Comparison of ENCODE assay signal across 10 cellular contexts in the genomic region with DNA sequence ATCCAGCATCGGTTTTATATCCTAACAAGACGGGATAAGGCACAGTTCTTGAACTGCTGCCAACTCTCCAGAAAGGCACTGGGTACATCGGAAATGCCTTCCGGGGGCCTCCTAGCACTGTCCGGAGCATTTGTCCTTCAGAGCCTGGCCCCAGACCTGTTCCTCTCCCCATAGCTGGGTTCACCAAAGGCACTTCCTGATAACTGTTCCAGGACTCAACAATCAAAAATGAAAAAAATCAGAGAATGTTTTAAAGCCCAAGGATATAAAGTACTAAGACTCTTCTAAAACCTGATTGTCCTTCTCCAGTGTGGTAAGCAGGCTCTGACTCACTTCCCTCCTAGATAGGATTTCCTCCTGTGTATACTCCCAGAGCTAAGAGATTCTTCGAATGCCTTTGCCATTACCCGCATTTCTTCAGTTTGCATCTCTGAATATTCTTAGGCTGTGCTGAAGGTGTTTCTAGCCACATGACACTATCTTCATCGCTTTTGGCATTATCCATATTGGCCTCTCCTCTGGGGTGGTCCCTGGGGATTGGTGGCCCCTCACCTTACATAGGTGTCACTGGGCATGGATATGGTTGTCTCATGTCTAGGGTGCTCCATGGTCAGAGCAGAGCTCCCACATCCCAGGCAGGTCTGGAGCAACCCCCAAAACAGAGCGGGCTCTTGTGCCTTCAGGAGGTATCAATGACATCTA.
DNase-seq lines count a peak whose midpoint lies in the region; ATAC-seq and TF ChIP-seq lines count a peak whose summit lies in the region.
"Had no signal": no experiment of that assay in that cellular context is flagged by ENCODE, and none has a peak within 500 bp of the region (broad histone marks: within the 10 kb centered on the region; RNA-seq: fewer than 3 reads in every experiment).

No MANE protein-coding gene starts in this region.

- peaks cover 19% of the 10 kb centered on the region for H3F3A ChIP-seq in SK-N-SH (replicated peaks; ENCODE audit: insufficient read depth)

- no peaks in the 10 kb centered on the region for H3K36me3 ChIP-seq in SK-N-SH (replicated peaks in 1 of 2; ENCODE audit: control insufficient read depth in 1 of 2, insufficient read depth in 2 of 2, low read length in 1 of 2)

- no peaks in the 10 kb centered on the region for H3K79me2 ChIP-seq in SK-N-SH (ENCODE audit: insufficient read depth)

- CTCF ChIA-PET in SK-N-SH (lab: Yijun Ruan, JAX): interaction anchor here (1.4 kb wide), 1 partner anchor 32 kb away, joined by 3 read pairs; no protein-coding TSS in a partner anchor

- H3K27ac ChIP-seq in SK-N-SH (ENCODE audit: low read depth in 2 of 2, low read length in 1 of 2): peak overlapping the region; percentile 91 to 95

- no peaks in the 10 kb centered on the region for H3K9me3 ChIP-seq in SK-N-SH

- ATAC-seq in GM18517 (IDR thresholded peaks at IDR 0.05; ENCODE audit: unreplicated experiment) (no peak), HG02870 (IDR thresholded peaks at IDR 0.05; ENCODE audit: unreplicated experiment) (no peak)

- POLR2A ChIA-PET in SK-N-SH (lab: Yijun Ruan, JAX): no interaction called here

- no peak for TF ChIP-seq CTCF in SK-N-SH (IDR thresholded peaks at IDR 0.05)

- peak overlapping the region; percentile 10 to 28; a peak in 3 of 4 replicates for H3K4me3 ChIP-seq in SK-N-SH (ENCODE audit: low read depth in 2 of 2, low read length in 1 of 2)

- H3K27me3 ChIP-seq in SK-N-SH (ENCODE audit: insufficient read depth): no peaks in the 10 kb centered on the region

- peak overlapping the region; percentile 65 for H3K9ac ChIP-seq in SK-N-SH

- DNase-seq in GOT3 (lab: John Stamatoyannopoulos, UW) (peak; percentile 83), SK-N-SH (no peak), foreskin melanocyte (peak; percentile 84), renal cortical epithelial cell (ENCODE audit: low read depth) (peak; percentile 99), midbrain (lab: John Stamatoyannopoulos, UW) (no peak), NCI-H345 treated with DMSO at 0.1 percent for 48 hours (lab: John Stamatoyannopoulos, UW; ENCODE audit: unreplicated experiment) (no peak)
- DNase-seq: activated CD4-positive, alpha-beta memory T cell treated with anti-CD3 and anti-CD28 coated beads for 36 hours; immature natural killer cell had no signal

- H4K20me1 ChIP-seq in SK-N-SH (ENCODE audit: insufficient read depth): no peaks in the 10 kb centered on the region

- no peak overlapping the region for H2AFZ ChIP-seq in SK-N-SH (ENCODE audit: low read depth)

- 16% methylated on average over 9 of the region's 9 CpGs for WGBS in SK-N-SH (ENCODE audit: low lambda C conversion rate)

- no peaks in the 10 kb centered on the region for H3K9me2 ChIP-seq in SK-N-SH

- H3K4me2 ChIP-seq in SK-N-SH: peak overlapping the region; percentile 69

- peak; percentile 2; the same call in 1 of the 2 replicates for TF ChIP-seq RAD21 in SK-N-SH (IDR thresholded peaks at IDR 0.05; ENCODE audit: low read length)

- peak in 1 of 2 experiments; percentile 96; a peak in 2 of 4 replicates for TF ChIP-seq EP300 in SK-N-SH (IDR thresholded peaks at IDR 0.05; ENCODE audit: borderline replicate concordance in 1 of 2, low read depth in 1 of 2, low read length in 1 of 2)

- H3K4me1 ChIP-seq in SK-N-SH (ENCODE audit: control insufficient read depth in 1 of 2, insufficient read depth in 2 of 2, low read depth in 1 of 2, low read length in 1 of 2): peaks cover 6 to 24% of the 10 kb centered on the region in 2 experiments

TF ChIP-seq in SK-N-SH, 30 proteins besides CTCF, POLR2A, EP300 and RAD21:
- TF ChIP-seq FOXM1 (IDR thresholded peaks at IDR 0.05; ENCODE audit: low read depth) (peak; percentile 80; the same call in 1 of the 2 replicates), RCOR1 (IDR thresholded peaks at IDR 0.05; ENCODE audit: low read length) (no peak), GATA2 (CRISPR knock-in tag; IDR thresholded peaks at IDR 0.05) (no peak), MEF2A (IDR thresholded peaks at IDR 0.05; ENCODE audit: borderline replicate concordance, low read depth) (peak; percentile 72; the same call in 1 of the 2 replicates), IRF3 (IDR thresholded peaks at IDR 0.05; ENCODE audit: low read depth, low read length) (no peak), SIN3A (IDR thresholded peaks at IDR 0.05; ENCODE audit: borderline replicate concordance, low read depth, low read length) (peak; percentile 56; the same call in 1 of the 2 replicates), TEAD4 (IDR thresholded peaks at IDR 0.05; ENCODE audit: borderline replicate concordance, insufficient read depth) (peak; percentile 98), JUND (IDR thresholded peaks at IDR 0.05) (peak; percentile 96), NFIC (IDR thresholded peaks at IDR 0.05; ENCODE audit: borderline replicate concordance) (peak; percentile 82), MXI1 (IDR thresholded peaks at IDR 0.05; ENCODE audit: low read depth, low read length) (no peak), ELF1 (IDR thresholded peaks at IDR 0.05) (peak; percentile 82; the same call in 1 of the 2 replicates), RXRA (IDR thresholded peaks at IDR 0.05; ENCODE audit: borderline replicate concordance, low read depth) (peak; percentile 82; the same call in 1 of the 2 replicates), POLR2AphosphoS5 (IDR thresholded peaks at IDR 0.05; ENCODE audit: low read depth, low read length) (peak; percentile 66), TCF12 (IDR thresholded peaks at IDR 0.05) (peak; percentile 91), RFX5 (IDR thresholded peaks at IDR 0.05; ENCODE audit: low read length) (no peak), USF2 (IDR thresholded peaks at IDR 0.05; ENCODE audit: borderline replicate concordance, low read depth, low read length) (no peak), NRF1 (IDR thresholded peaks at IDR 0.05; ENCODE audit: low read depth, low read length) (no peak), FOSL2 (IDR thresholded peaks at IDR 0.05; ENCODE audit: borderline replicate concordance, low read depth) (peak; percentile 92), CHD2 (IDR thresholded peaks at IDR 0.05; ENCODE audit: low read length, partially characterized antibody) (no peak), MAX (IDR thresholded peaks at IDR 0.05; ENCODE audit: low read depth) (peak; percentile 77)
- TF ChIP-seq, protein P1, sequence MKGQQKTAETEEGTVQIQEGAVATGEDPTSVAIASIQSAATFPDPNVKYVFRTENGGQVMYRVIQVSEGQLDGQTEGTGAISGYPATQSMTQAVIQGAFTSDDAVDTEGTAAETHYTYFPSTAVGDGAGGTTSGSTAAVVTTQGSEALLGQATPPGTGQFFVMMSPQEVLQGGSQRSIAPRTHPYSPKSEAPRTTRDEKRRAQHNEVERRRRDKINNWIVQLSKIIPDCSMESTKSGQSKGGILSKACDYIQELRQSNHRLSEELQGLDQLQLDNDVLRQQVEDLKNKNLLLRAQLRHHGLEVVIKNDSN (IDR thresholded peaks at IDR 0.05; ENCODE audit: borderline replicate concordance, low read depth): peak; percentile 40
- TF ChIP-seq, protein P2, sequence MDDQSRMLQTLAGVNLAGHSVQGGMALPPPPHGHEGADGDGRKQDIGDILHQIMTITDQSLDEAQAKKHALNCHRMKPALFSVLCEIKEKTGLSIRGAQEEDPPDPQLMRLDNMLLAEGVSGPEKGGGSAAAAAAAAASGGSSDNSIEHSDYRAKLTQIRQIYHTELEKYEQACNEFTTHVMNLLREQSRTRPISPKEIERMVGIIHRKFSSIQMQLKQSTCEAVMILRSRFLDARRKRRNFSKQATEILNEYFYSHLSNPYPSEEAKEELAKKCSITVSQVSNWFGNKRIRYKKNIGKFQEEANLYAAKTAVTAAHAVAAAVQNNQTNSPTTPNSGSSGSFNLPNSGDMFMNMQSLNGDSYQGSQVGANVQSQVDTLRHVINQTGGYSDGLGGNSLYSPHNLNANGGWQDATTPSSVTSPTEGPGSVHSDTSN (IDR thresholded peaks at IDR 0.05): 0 out of 2 replicates have a peak, but pooled peaks have one; percentile 63
- TF ChIP-seq, protein P3, sequence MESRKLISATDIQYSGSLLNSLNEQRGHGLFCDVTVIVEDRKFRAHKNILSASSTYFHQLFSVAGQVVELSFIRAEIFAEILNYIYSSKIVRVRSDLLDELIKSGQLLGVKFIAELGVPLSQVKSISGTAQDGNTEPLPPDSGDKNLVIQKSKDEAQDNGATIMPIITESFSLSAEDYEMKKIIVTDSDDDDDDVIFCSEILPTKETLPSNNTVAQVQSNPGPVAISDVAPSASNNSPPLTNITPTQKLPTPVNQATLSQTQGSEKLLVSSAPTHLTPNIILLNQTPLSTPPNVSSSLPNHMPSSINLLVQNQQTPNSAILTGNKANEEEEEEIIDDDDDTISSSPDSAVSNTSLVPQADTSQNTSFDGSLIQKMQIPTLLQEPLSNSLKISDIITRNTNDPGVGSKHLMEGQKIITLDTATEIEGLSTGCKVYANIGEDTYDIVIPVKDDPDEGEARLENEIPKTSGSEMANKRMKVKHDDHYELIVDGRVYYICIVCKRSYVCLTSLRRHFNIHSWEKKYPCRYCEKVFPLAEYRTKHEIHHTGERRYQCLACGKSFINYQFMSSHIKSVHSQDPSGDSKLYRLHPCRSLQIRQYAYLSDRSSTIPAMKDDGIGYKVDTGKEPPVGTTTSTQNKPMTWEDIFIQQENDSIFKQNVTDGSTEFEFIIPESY (IDR thresholded peaks at IDR 0.05; ENCODE audit: borderline replicate concordance, low read depth): peak; percentile 78; the same call in 1 of the 2 replicates

Comparison
In these comparisons a context has a peak if more than half of its experiments do, and no peak if none do; other contexts are left out.
1. DNase-seq: peak in GOT3 (single experiment), foreskin melanocyte (single experiment) and renal cortical epithelial cell (single experiment); none in SK-N-SH (single experiment), midbrain (single experiment) and NCI-H345 treated with DMSO at 0.1 percent for 48 hours (single experiment).